In the genomic region with DNA sequence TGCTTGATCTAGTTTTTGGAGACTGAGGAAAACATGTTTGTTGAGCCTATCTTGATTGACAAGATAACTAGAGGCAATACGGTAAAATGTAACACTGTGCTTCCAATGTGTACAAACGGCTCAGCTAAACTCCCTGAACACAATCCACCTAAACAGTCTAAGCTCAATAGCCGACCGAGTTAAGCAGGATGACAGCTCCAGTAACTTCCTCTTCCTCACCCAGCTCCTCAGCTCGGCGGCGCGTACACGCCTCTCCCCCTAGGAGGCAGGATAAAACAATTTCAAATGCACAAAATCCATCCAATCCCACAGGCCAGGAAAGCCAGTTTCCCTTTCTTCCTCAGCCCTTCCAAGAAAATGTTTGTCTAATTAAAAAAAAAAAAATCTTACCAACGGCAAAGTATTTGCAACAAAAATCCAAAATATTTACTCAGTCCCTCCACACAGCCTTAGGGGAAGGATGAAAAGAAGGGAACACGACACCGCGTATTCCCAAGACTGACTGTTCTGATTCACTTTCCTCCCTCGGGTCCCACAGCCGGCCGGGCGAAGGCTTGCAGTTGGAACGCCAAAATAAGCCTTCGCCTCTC, we compare ENCODE assay signal across 8 cellular contexts. TPM values are rescaled to one million over a fixed set of nuclear protein-coding genes. Genes with fewer than 3 reads are reported as not detected.
DNase-seq lines count a peak whose midpoint lies in the region; ATAC-seq and TF ChIP-seq lines count a peak whose summit lies in the region.

No MANE protein-coding gene starts in this region.

- peaks cover 4% of the 10 kb centered on the region for H3K27me3 Mint-ChIP-seq in activated naive CD4-positive, alpha-beta T cell treated with anti-CD3 and anti-CD28 coated beads, Interleukin-2, amount 10 ng/mL, durations not matched to agents 7 days and 5 days
- H3K27me3 Mint-ChIP-seq in nephron progenitor cell (ENCODE audit: low read depth, poor library complexity) = peaks cover 24% of the 10 kb centered on the region

- peak; percentile 22 for ATAC-seq in GM21390 (IDR thresholded peaks at IDR 0.05; ENCODE audit: unreplicated experiment)

- CTCF ChIA-PET in activated naive CD4-positive, alpha-beta T cell treated with anti-CD3 and anti-CD28 coated beads, Interleukin-2, amount 10 ng/mL, durations not matched to agents 7 days and 5 days (lab: Charles Lee) = interaction anchor here (0.7 to 2.8 kb wide), 9 partner anchors 10 to 94 kb away, joined by 4 to 19 read pairs (median 7); partner anchors contain the start of gene MRPL1

- peaks cover 36% of the 10 kb centered on the region for H3K36me3 Mint-ChIP-seq in activated naive CD4-positive, alpha-beta T cell treated with anti-CD3 and anti-CD28 coated beads, Interleukin-2, amount 10 ng/mL, durations not matched to agents 7 days and 5 days
- no peaks in the 10 kb centered on the region for H3K36me3 Mint-ChIP-seq in nephron progenitor cell (ENCODE audit: low read depth)

- H3K27ac Mint-ChIP-seq in activated naive CD4-positive, alpha-beta T cell treated with anti-CD3 and anti-CD28 coated beads, Interleukin-2, amount 10 ng/mL, durations not matched to agents 7 days and 5 days = peak overlapping the region; percentile 98
- H3K27ac Mint-ChIP-seq in nephron progenitor cell = peak overlapping the region; percentile 70

- no peaks in the 10 kb centered on the region for H3K9me3 Mint-ChIP-seq in activated naive CD4-positive, alpha-beta T cell treated with anti-CD3 and anti-CD28 coated beads, Interleukin-2, amount 10 ng/mL, durations not matched to agents 7 days and 5 days
- H3K9me3 Mint-ChIP-seq in nephron progenitor cell = no peaks in the 10 kb centered on the region

- H3K4me1 Mint-ChIP-seq in activated naive CD4-positive, alpha-beta T cell treated with anti-CD3 and anti-CD28 coated beads, Interleukin-2, amount 10 ng/mL, durations not matched to agents 7 days and 5 days = peaks cover 63% of the 10 kb centered on the region
- peaks cover 27% of the 10 kb centered on the region for H3K4me1 Mint-ChIP-seq in nephron progenitor cell

- H3K4me3 Mint-ChIP-seq in activated naive CD4-positive, alpha-beta T cell treated with anti-CD3 and anti-CD28 coated beads, Interleukin-2, amount 10 ng/mL, durations not matched to agents 7 days and 5 days = peak overlapping the region; percentile 94
- peak overlapping the region; percentile 89 for H3K4me3 Mint-ChIP-seq in nephron progenitor cell

- DNase-seq in CMK (ENCODE audit: low read depth) (peak; percentile 72), RKO (ENCODE audit: low spot score) (peak; percentile 93), foreskin fibroblast (peak; percentile 78 to 91), nephron progenitor cell (peak; percentile 55), ureter (ENCODE audit: low spot score) (peak; percentile 83)
- peak; percentile 69 for DNase-seq in activated naive CD4-positive, alpha-beta T cell treated with anti-CD3 and anti-CD28 coated beads, Interleukin-2, amount 10 ng/mL, durations not matched to agents 7 days and 5 days

- TF ChIP-seq CTCF in LNCAP (IDR thresholded peaks at IDR 0.05) (peak; percentile 46; the same call in 1 of the 2 replicates), foreskin fibroblast (IDR thresholded peaks at IDR 0.05; ENCODE audit: low read depth, low read length) (peak; percentile 48), nephron progenitor cell (IDR thresholded peaks at IDR 0.05) (peak; percentile 37)

- H3K4me3 ChIP-seq in foreskin fibroblast (ENCODE audit: low read depth in 1 of 2, low read length in 2 of 2) = peak overlapping the region; percentile 59 to 83

RNA-seq across cellular contexts. Expression of gene CNOT6L, which starts 1.0 kb away (rescaled TPM):
- 64.7 TPM for total RNA-seq in ureter

RNA-seq across cellular contexts. Expression of gene MRPL1, which starts 44.5 kb away (rescaled TPM):
- 30.5 TPM for total RNA-seq in ureter

Comparison
In these comparisons a context has a peak if more than half of its experiments do, and no peak if none do; other contexts are left out.
1. Peak in every context shown above with its lines: DNase-seq, ATAC-seq and H3K4me3 ChIP-seq.